ENCODE assay signal across 8 cellular contexts in the genomic region with DNA sequence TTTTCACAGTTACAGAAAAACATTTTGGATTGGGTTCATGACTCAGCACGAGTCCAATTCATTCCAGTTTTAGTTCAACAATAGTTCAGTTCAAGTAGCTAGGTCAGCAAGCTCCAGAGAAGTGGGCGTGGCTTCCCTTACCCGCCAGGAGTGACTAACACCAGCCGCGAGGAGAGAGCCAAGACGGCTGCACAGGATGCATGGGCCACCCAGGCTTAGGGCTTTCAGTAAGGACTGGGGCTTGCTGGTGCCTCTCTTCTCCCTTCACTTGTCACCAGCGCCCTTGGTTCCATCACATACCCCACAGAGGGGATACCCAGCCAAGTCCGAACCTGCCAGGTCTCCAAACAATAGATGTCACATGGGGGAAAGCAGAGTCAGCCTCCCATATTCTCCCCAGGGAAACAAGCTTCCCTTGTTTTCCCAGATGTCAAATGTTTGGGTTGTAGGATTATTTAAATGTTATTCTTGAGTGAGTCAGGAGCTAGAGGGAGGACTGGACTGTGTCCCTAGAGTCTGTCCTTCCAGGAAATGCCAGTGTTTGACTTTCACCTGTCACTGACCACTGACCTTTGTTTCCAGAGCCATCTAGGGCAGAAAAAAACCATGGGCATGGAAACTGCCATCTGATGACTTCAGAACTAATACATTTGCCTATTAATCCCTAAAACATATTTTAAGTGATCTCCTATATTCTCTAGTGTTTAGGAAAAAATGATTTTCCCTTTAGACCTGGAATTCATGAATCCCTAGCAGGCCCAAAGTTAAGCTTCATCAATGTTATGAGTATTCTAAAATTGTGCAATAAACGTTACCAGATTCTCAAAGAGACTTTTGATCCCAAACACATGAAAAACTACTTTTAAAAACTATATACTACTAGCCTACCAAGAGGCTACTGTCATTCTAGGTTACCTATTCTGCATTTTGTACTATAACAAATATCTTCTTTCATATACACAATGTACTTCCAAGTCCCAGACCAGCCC. TPM values are rescaled to one million over a fixed set of nuclear protein-coding genes. Genes with fewer than 3 reads are reported as not detected.
DNase-seq lines count a peak whose midpoint lies in the region; ATAC-seq, FAIRE-seq and TF ChIP-seq lines count a peak whose summit lies in the region.

No MANE protein-coding gene starts in this region.

- DNase-seq in HTR-8/SVneo (ENCODE audit: insufficient read length, low spot score) (peak; percentile 86), globus pallidus (ENCODE audit: low spot score) (peak; percentile 65), pons (ENCODE audit: low spot score) (peak; percentile 81), Caco-2 (no peak)
- peak; percentile 23 for DNase-seq in activated T-cell treated with anti-CD3 and anti-CD28 coated beads, Interleukin-2, amount 50 U/mL, for 4 hours

- peak in 1 of 2 donors; percentile 52 for ATAC-seq in activated T-cell treated with anti-CD3 and anti-CD28 coated beads, Interleukin-2, amount 50 U/mL, for 4 hours
- ATAC-seq in GM21390 (IDR thresholded peaks at IDR 0.05; ENCODE audit: unreplicated experiment) (no peak), GM21360 (IDR thresholded peaks at IDR 0.05; ENCODE audit: unreplicated experiment) (no peak)

- POLR2A ChIA-PET in Caco-2 (lab: Charles Lee), result no interaction called here

- H3K36me3 ChIP-seq in ACC112 (ENCODE audit: insufficient read depth, low read length) (no peaks in the 10 kb centered on the region), Caco-2 (ENCODE audit: control insufficient read depth, insufficient read depth, low read length) (no peaks in the 10 kb centered on the region; the same call in 1 of the 2 replicates)

- no peaks in the 10 kb centered on the region for H3K27me3 Mint-ChIP-seq in activated T-cell treated with anti-CD3 and anti-CD28 coated beads, Interleukin-2, amount 50 U/mL, for 4 hours (ENCODE audit: low read depth)
- H3K27me3 Mint-ChIP-seq in Caco-2 (ENCODE audit: insufficient read depth, unreplicated experiment), result no peaks in the 10 kb centered on the region

- CTCF ChIA-PET in Caco-2 (lab: Charles Lee), result no interaction called here

- H3K4me1 ChIP-seq in ACC112 (ENCODE audit: control insufficient read depth, insufficient read depth, low read length, unreplicated experiment) (peaks cover 49% of the 10 kb centered on the region), Caco-2 (no peaks in the 10 kb centered on the region)

- no peak overlapping the region for H3K27ac Mint-ChIP-seq in Caco-2 (ENCODE audit: unreplicated experiment)

- H3K4me1 Mint-ChIP-seq in activated T-cell treated with anti-CD3 and anti-CD28 coated beads, Interleukin-2, amount 50 U/mL, for 4 hours (ENCODE audit: low read depth), result peaks cover 15% of the 10 kb centered on the region
- H3K4me1 Mint-ChIP-seq in Caco-2 (ENCODE audit: low read depth, unreplicated experiment), result no peaks in the 10 kb centered on the region

- intact Hi-C loops in Caco-2 (cut with micrococcal nuclease; ENCODE audit: unreplicated experiment), result no loop called here

- no peaks in the 10 kb centered on the region for H3K9me3 ChIP-seq in Caco-2

- H3K4me3 ChIP-seq in ACC112 (ENCODE audit: low read depth, low read length) (peak overlapping the region; percentile 2; the same call in 1 of the 2 replicates), Caco-2 (ENCODE audit: low read depth, low read length) (no peak overlapping the region)

- FAIRE-seq in HTR-8/SVneo (lab: Jason Lieb, UNC), result peak; percentile 86

- no peak overlapping the region for H2AFZ ChIP-seq in ACC112 (ENCODE audit: low read length, unreplicated experiment)

- H3K9me3 Mint-ChIP-seq in activated T-cell treated with anti-CD3 and anti-CD28 coated beads, Interleukin-2, amount 50 U/mL, for 4 hours, result no peaks in the 10 kb centered on the region
- H3K9me3 Mint-ChIP-seq in Caco-2 (ENCODE audit: unreplicated experiment), result no peaks in the 10 kb centered on the region

- peak overlapping the region; percentile 75 for H3K27ac ChIP-seq in ACC112 (ENCODE audit: low read depth, low read length)

- BruUV-seq in Caco-2 (replicated peaks; lab: Mats Ljungman, UMichigan), result no TSS peak

- TF ChIP-seq CTCF in Caco-2 (IDR thresholded peaks at IDR 0.05; ENCODE audit: insufficient read depth in 1 of 2, low read depth in 1 of 2, low read length in 1 of 2, severe bottlenecking in 1 of 2, unreplicated experiment in 1 of 2), result no peak

- no peak overlapping the region for H3K4me3 Mint-ChIP-seq in activated T-cell treated with anti-CD3 and anti-CD28 coated beads, Interleukin-2, amount 50 U/mL, for 4 hours
- no peak overlapping the region for H3K4me3 Mint-ChIP-seq in Caco-2 (ENCODE audit: unreplicated experiment)

- H3K27me3 ChIP-seq in ACC112 (ENCODE audit: insufficient read depth, low read length) (no peaks in the 10 kb centered on the region), Caco-2 (replicated peaks; ENCODE audit: control insufficient read depth, insufficient read depth, low read length) (no peaks in the 10 kb centered on the region)

- no peaks in the 10 kb centered on the region for H3K79me2 ChIP-seq in ACC112 (ENCODE audit: control insufficient read depth, insufficient read depth, low read length, unreplicated experiment)

- peaks cover 34% of the 10 kb centered on the region for H3K36me3 Mint-ChIP-seq in activated T-cell treated with anti-CD3 and anti-CD28 coated beads, Interleukin-2, amount 50 U/mL, for 4 hours (ENCODE audit: insufficient read depth)
- peaks cover 55% of the 10 kb centered on the region for H3K36me3 Mint-ChIP-seq in Caco-2 (ENCODE audit: insufficient read depth, unreplicated experiment)

RNA-seq across cellular contexts. Expression of a gene that starts 51.9 kb away (rescaled TPM):
- total RNA-seq in activated T-cell treated with anti-CD3 and anti-CD28 coated beads, Interleukin-2, amount 50 U/mL, for 4 hours, result 1 to 10 TPM; 3.7 to 5.0 (median 3.8) TPM
- total RNA-seq in Caco-2 (2022), result 0.81 and 0.86 TPM in 2 replicates

Comparison
In these comparisons a context has a peak if more than half of its experiments do, and no peak if none do; other contexts are left out.
1. DNase-seq: peak in HTR-8/SVneo (single experiment), activated T-cell treated with anti-CD3 and anti-CD28 coated beads, Interleukin-2, amount 50 U/mL, for 4 hours (single experiment), globus pallidus (single experiment) and pons (single experiment); none in Caco-2 (0 of 2).